Comparison of ENCODE assay signal across 1 cellular context in the genomic region with DNA sequence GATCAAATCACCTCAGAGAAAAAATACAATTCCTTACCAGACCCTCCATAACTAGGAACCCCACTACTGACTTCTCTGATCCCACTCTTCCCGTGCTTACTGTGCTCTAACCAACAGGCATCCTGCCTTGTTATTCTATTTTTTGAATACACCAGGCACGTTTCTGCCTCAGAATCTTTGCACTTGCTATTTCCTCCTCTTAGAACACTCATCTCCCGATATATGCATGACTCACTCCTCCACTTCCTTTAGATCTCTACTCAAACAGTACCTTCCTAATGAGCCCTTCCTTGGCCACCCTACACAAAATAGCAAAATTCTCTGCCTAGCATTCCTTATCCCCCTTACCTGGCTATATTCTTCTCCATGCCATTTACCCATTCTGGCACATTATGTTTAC.
TF ChIP-seq lines count a peak whose summit lies in the region.

No MANE protein-coding gene starts in this region.

TF ChIP-seq in IMR-90, 13 proteins besides CTCF, POLR2A, EP300 and RAD21 (continued from another document):
- no peak for TF ChIP-seq CHD1 (IDR thresholded peaks at IDR 0.05; ENCODE audit: low read depth, low read length)
- no peak for TF ChIP-seq MXI1 (IDR thresholded peaks at IDR 0.05; ENCODE audit: borderline replicate concordance, low read depth, low read length)
- TF ChIP-seq BHLHE40 (IDR thresholded peaks at IDR 0.05; ENCODE audit: low read depth, low read length): peak; percentile 96
TF ChIP-seq in IMR-90: peak in this region for 2.
